ENCODE assay signal across 12 cellular contexts in genomic region chr3:176055851-176056250, GRCh38.
DNase-seq lines count a peak whose midpoint lies in the region; FAIRE-seq and TF ChIP-seq lines count a peak whose summit lies in the region.
"Had no signal": no experiment of that assay in that cellular context is flagged by ENCODE, and none has a peak within 500 bp of the region (broad histone marks: within the 10 kb centered on the region; RNA-seq: fewer than 3 reads in every experiment).

No MANE protein-coding gene starts in this region.

- intact Hi-C loops in lower leg skin (cut with DNase I; ENCODE audit: low total_unique reads), result no loop called here

- H3K4me3 ChIP-seq in fibroblast of mammary gland (ENCODE audit: control insufficient read depth, low read depth, low read length) (no peak overlapping the region), lower leg skin (ENCODE audit: low read depth, poor library complexity, severe bottlenecking) (no peak overlapping the region)
- H3K4me3 ChIP-seq: A549 had no signal

- no peak for TF ChIP-seq POLR2A in lower leg skin (IDR thresholded peaks at IDR 0.05)

- DNase-seq in NCI-H2171 treated with DMSO at 0.1 percent for 48 hours (lab: John Stamatoyannopoulos, UW) (peak; percentile 30), NCI-H2171 (lab: John Stamatoyannopoulos, UW) (no peak), HTR-8/SVneo (ENCODE audit: insufficient read length, low spot score) (no peak), NCI-H748 treated with DMSO at 0.1 percent for 48 hours (lab: John Stamatoyannopoulos, UW) (peak; percentile 73), fibroblast of mammary gland (ENCODE audit: low read depth) (peak; percentile 9), NCI-H2196 treated with DMSO at 0.1 percent for 48 hours (lab: John Stamatoyannopoulos, UW; ENCODE audit: unreplicated experiment) (no peak), lower leg skin (ENCODE audit: low spot score in 2 of 2) (no peak)
- DNase-seq: CD8-positive, alpha-beta memory T cell; DMS 273 treated with DMSO at 0.1 percent for 48 hours had no signal

- no peak for TF ChIP-seq CTCF in fibroblast of mammary gland (conservative IDR thresholded peaks at IDR 0.05; ENCODE audit: control insufficient read depth, insufficient read depth, low read depth, low read length)
- no peak for TF ChIP-seq CTCF in lower leg skin (IDR thresholded peaks at IDR 0.05)

- 66 to 77% methylated on average over 6 of the region's 6 CpGs for WGBS in lower leg skin, 2 donors

- FAIRE-seq in HTR-8/SVneo (lab: Jason Lieb, UNC), result peak; percentile 60
- FAIRE-seq: A549, H54, HepG2 had no signal

Comparison
In these comparisons a context has a peak if more than half of its experiments do, and no peak if none do; other contexts are left out.
1. DNase-seq: peak in NCI-H2171 treated with DMSO at 0.1 percent for 48 hours (single experiment), NCI-H748 treated with DMSO at 0.1 percent for 48 hours (single experiment) and fibroblast of mammary gland (single experiment); none in NCI-H2171 (single experiment), HTR-8/SVneo (single experiment), NCI-H2196 treated with DMSO at 0.1 percent for 48 hours (single experiment) and lower leg skin (0 of 2).